In the genomic region with DNA sequence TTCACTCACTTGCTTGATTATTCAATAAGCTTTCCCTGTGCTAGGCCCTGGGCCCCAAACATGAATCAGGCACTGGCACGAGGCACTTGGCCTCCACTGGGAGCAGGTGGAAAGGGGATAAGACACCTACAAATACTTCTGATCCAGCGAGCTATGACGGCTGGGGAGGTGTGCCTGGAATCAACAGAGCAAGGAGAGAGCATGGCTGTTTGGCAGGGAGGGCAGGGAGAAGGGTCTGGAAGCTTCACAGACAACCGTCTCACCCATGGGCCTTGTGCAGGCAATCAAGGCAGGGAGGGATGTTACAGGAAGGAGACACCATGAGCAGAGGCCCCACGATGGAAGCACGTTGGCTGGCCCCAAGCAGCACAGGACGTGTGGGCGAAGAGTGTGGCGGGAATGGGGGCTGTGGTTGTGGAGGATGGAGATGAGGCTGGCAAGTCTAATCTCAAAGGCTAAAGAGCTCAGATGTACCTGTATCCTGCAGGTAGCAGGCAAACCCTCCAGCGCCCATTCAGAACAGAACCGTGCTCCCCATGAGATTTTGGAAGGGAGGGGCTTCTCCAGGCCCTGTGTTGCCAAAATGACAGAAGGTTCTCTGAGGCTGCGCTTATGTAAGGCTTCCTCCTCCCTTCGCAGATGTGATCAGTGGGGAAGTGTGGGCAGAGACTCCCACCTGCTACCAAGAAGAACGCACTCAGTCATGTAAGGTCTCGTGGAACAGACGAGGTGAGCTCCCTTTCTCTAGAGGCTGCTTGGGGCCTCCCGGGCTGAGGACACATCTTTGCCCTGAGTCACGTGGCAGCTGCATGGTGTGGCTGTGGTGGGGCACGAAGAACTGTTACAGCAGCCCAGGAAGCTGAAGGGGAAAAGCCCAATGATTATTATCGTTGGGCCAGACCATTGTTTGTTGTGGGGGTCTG, we compare ENCODE assay signal across 11 cellular contexts.
A peak's percentile ranks its signal among the peaks of the same experiment; 100 is the strongest.
DNase-seq lines count a peak whose midpoint lies in the region; TF ChIP-seq lines count a peak whose summit lies in the region.
"Had no signal": no experiment of that assay in that cellular context is flagged by ENCODE, and none has a peak within 500 bp of the region (broad histone marks: within the 10 kb centered on the region; RNA-seq: fewer than 3 reads in every experiment).

No MANE protein-coding gene starts in this region.

- no peak overlapping the region for H3K56ac ChIP-seq in mesendoderm (ENCODE audit: low read length)

- TF ChIP-seq CTCF in type B pancreatic cell (conservative IDR thresholded peaks at IDR 0.05) (no peak), A673 (conservative IDR thresholded peaks at IDR 0.05; ENCODE audit: low read depth, low read length) (no peak)

- H3K23ac ChIP-seq in mesendoderm (ENCODE audit: low read length), result peak overlapping the region; percentile 83

- H3K4me1 Mint-ChIP-seq in activated naive CD8-positive, alpha-beta T cell treated with anti-CD3 and anti-CD28 coated beads for 36 hours, result peaks cover 16% of the 10 kb centered on the region
- H3K4me1 Mint-ChIP-seq in type B pancreatic cell (ENCODE audit: unreplicated experiment), result no peaks in the 10 kb centered on the region
- H3K4me1 Mint-ChIP-seq: natural killer cell had no signal

- no peaks in the 10 kb centered on the region for H3K9me3 ChIP-seq in A673 (ENCODE audit: low read depth, low read length, poor library complexity, severe bottlenecking)

- no peaks in the 10 kb centered on the region for H3K79me1 ChIP-seq in mesendoderm (ENCODE audit: low read length)

- H2BK5ac ChIP-seq in mesendoderm (ENCODE audit: low read length), result no peak overlapping the region

- H3K4me1 ChIP-seq in mesendoderm (ENCODE audit: control insufficient read depth, low read depth, low read length), result no peaks in the 10 kb centered on the region
- no peaks in the 10 kb centered on the region for H3K4me1 ChIP-seq in A673 (ENCODE audit: insufficient read depth, low read length, poor library complexity, severe bottlenecking)

- H3K4me3 Mint-ChIP-seq in activated naive CD8-positive, alpha-beta T cell treated with anti-CD3 and anti-CD28 coated beads for 36 hours, result no peak overlapping the region
- H3K4me3 Mint-ChIP-seq in type B pancreatic cell, result no peak overlapping the region
- H3K4me3 Mint-ChIP-seq: natural killer cell, WTC11 had no signal

- POLR2A ChIA-PET in A673 (lab: Charles Lee; ENCODE audit: low non-redundant PET), result no interaction called here

- DNase-seq in activated effector memory CD4-positive, alpha-beta T cell treated with anti-CD3 and anti-CD28 coated beads, Interleukin-2, amount 50 U/mL, for 16 hours, result peak; percentile 50
- DNase-seq in activated effector memory CD4-positive, alpha-beta T cell treated with Interleukin-2 at 50 U/mL for 16 hours, result no peak
- peak; percentile 48 for DNase-seq in activated naive CD8-positive, alpha-beta T cell treated with anti-CD3 and anti-CD28 coated beads for 36 hours
- DNase-seq in mesendoderm, result no peak
- peak; percentile 42 for DNase-seq in type B pancreatic cell (ENCODE audit: extremely low spot score, unreplicated experiment)
- DNase-seq in A673 (ENCODE audit: low spot score), result no peak
- DNase-seq in NK-92 treated with Interleukin-12 subunit alpha and Interleukin-12 subunit beta, amount 100 ng/mL, for 24 hours (lab: John Stamatoyannopoulos, UW), result no peak
- DNase-seq in NCI-H1417 (lab: John Stamatoyannopoulos, UW), result no peak
- DNase-seq: Calu3, natural killer cell had no signal

- H3K27ac Mint-ChIP-seq in activated naive CD8-positive, alpha-beta T cell treated with anti-CD3 and anti-CD28 coated beads for 36 hours, result peak overlapping the region; percentile 50
- H3K27ac Mint-ChIP-seq in type B pancreatic cell, result no peak overlapping the region
- H3K27ac Mint-ChIP-seq: natural killer cell, WTC11 had no signal

- no TSS peak for BruUV-seq in A673 (replicated peaks; lab: Mats Ljungman, UMichigan)

- CTCF ChIA-PET in A673 (lab: Charles Lee), result no interaction called here

- no peak overlapping the region for H3K18ac ChIP-seq in mesendoderm (ENCODE audit: low read length)

- H2BK15ac ChIP-seq in mesendoderm (replicated peaks; ENCODE audit: low read depth), result no peak overlapping the region

- H3K4me3 ChIP-seq in mesendoderm (ENCODE audit: low read length), result no peak overlapping the region
- no peak overlapping the region for H3K4me3 ChIP-seq in A673 (ENCODE audit: low read depth, low read length, poor library complexity, severe bottlenecking)

- no peak overlapping the region for H3K4me2 ChIP-seq in mesendoderm (ENCODE audit: low read length)

- no peak overlapping the region for H2BK120ac ChIP-seq in mesendoderm (ENCODE audit: low read depth, low read length)

- H3K4ac ChIP-seq in mesendoderm (ENCODE audit: low read depth, low read length), result no peak overlapping the region

- peaks cover 15% of the 10 kb centered on the region for H3K27me3 Mint-ChIP-seq in activated naive CD8-positive, alpha-beta T cell treated with anti-CD3 and anti-CD28 coated beads for 36 hours
- H3K27me3 Mint-ChIP-seq in type B pancreatic cell, result peaks cover 3% of the 10 kb centered on the region

- intact Hi-C loops in A673 (cut with micrococcal nuclease; ENCODE audit: unreplicated experiment), result no loop called here

- no CpG with 5 or more reads among the region's 20 CpGs for WGBS in mesendoderm (ENCODE audit: extremely low coverage, insufficient coverage, low lambda C conversion rate)

- H3K9me3 Mint-ChIP-seq in activated naive CD8-positive, alpha-beta T cell treated with anti-CD3 and anti-CD28 coated beads for 36 hours, result peaks cover 14% of the 10 kb centered on the region
- peaks cover 9% of the 10 kb centered on the region for H3K9me3 Mint-ChIP-seq in type B pancreatic cell
- H3K9me3 Mint-ChIP-seq: natural killer cell had no signal

- H4K5ac ChIP-seq in mesendoderm (ENCODE audit: low read length), result no peak overlapping the region

- H3K9ac ChIP-seq in mesendoderm (ENCODE audit: low read length), result no peak overlapping the region

- no peak overlapping the region for H4K8ac ChIP-seq in mesendoderm (ENCODE audit: low read depth, low read length)

- no peak overlapping the region for H3K27ac ChIP-seq in mesendoderm (ENCODE audit: low read depth, low read length)
- H3K27ac ChIP-seq in A673 (ENCODE audit: low read depth, low read length, poor library complexity, severe bottlenecking), result no peak overlapping the region

- H2AK5ac ChIP-seq in mesendoderm (ENCODE audit: low read length), result no peak overlapping the region

- H3K79me2 ChIP-seq in mesendoderm (ENCODE audit: control insufficient read depth, insufficient read depth, low read length), result no peaks in the 10 kb centered on the region

- peaks cover 4% of the 10 kb centered on the region for H3K36me3 Mint-ChIP-seq in activated naive CD8-positive, alpha-beta T cell treated with anti-CD3 and anti-CD28 coated beads for 36 hours
- H3K36me3 Mint-ChIP-seq in type B pancreatic cell, result no peaks in the 10 kb centered on the region
- H3K36me3 Mint-ChIP-seq: WTC11 had no signal

- no peaks in the 10 kb centered on the region for H3K27me3 ChIP-seq in mesendoderm (ENCODE audit: insufficient read depth, low read length, poor library complexity)
- H3K27me3 ChIP-seq in A673 (replicated peaks; ENCODE audit: insufficient read depth, low read depth, low read length, poor library complexity), result no peaks in the 10 kb centered on the region

- H3K36me3 ChIP-seq in mesendoderm (ENCODE audit: control insufficient read depth, insufficient read depth, low read length) (no peaks in the 10 kb centered on the region), A673 (ENCODE audit: insufficient read depth, low read length, poor library complexity, severe bottlenecking) (no peaks in the 10 kb centered on the region)

Comparison
In these comparisons a context has a peak if more than half of its experiments do, and no peak if none do; other contexts are left out.
1. DNase-seq: peak in activated effector memory CD4-positive, alpha-beta T cell treated with anti-CD3 and anti-CD28 coated beads, Interleukin-2, amount 50 U/mL, for 16 hours (single experiment), activated naive CD8-positive, alpha-beta T cell treated with anti-CD3 and anti-CD28 coated beads for 36 hours (single experiment) and type B pancreatic cell (single experiment); none in activated effector memory CD4-positive, alpha-beta T cell treated with Interleukin-2 at 50 U/mL for 16 hours (single experiment), mesendoderm (single experiment), A673 (single experiment), NK-92 treated with Interleukin-12 subunit alpha and Interleukin-12 subunit beta, amount 100 ng/mL, for 24 hours (single experiment) and NCI-H1417 (0 of 3).